13 cellular contexts compared by ENCODE assay signal in genomic region chr6:137487947-137488735, GRCh38. TPM values are rescaled to one million over a fixed set of nuclear protein-coding genes. Genes with fewer than 3 reads are reported as not detected.
DNase-seq lines count a peak whose midpoint lies in the region; ATAC-seq lines count a peak whose summit lies in the region.
"Had no signal": no experiment of that assay in that cellular context is flagged by ENCODE, and none has a peak within 500 bp of the region (broad histone marks: within the 10 kb centered on the region; RNA-seq: fewer than 3 reads in every experiment).

No MANE protein-coding gene starts in this region.

- peaks cover 0 to 2% of the 10 kb centered on the region in 2 donors for H3K36me3 Mint-ChIP-seq in activated T-cell treated with anti-CD3 and anti-CD28 coated beads, Interleukin-2, amount 50 U/mL, for 72 hours (ENCODE audit: insufficient read depth in 2 of 2)
- H3K36me3 Mint-ChIP-seq in stimulated activated naive CD8-positive, alpha-beta T cell treated with anti-CD3 and anti-CD28 coated beads, Interleukin-15, Interleukin-2, amounts not matched to agents 100 ng/mL and 50 ng/mL, for 24 hours (ENCODE audit: low read depth): peaks cover 4% of the 10 kb centered on the region

- H3K9me3 ChIP-seq in iPS-18a (ENCODE audit: control insufficient read depth, low read depth, low read length): no peaks in the 10 kb centered on the region
- H3K9me3 ChIP-seq: vagina had no signal

- H3K36me3 ChIP-seq in iPS-18a (ENCODE audit: control insufficient read depth, low read depth, low read length): no peaks in the 10 kb centered on the region
- H3K36me3 ChIP-seq: vagina had no signal

- H3K9me3 Mint-ChIP-seq in activated T-cell treated with anti-CD3 and anti-CD28 coated beads, Interleukin-2, amount 50 U/mL, for 72 hours: no peaks in the 10 kb centered on the region
- no peaks in the 10 kb centered on the region for H3K9me3 Mint-ChIP-seq in stimulated activated naive CD8-positive, alpha-beta T cell treated with anti-CD3 and anti-CD28 coated beads, Interleukin-15, Interleukin-2, amounts not matched to agents 100 ng/mL and 50 ng/mL, for 24 hours

- DNase-seq in activated CD4-positive, alpha-beta T cell treated with anti-CD3 and anti-CD28 coated beads for 48 hours: peak; percentile 49
- DNase-seq in activated CD4-positive, alpha-beta T cell treated with anti-CD3 and anti-CD28 coated beads for 4 hours: no peak
- peak; percentile 43 to 51 for DNase-seq in activated T-cell treated with anti-CD3 and anti-CD28 coated beads, Interleukin-2, amount 50 U/mL, for 72 hours
- DNase-seq in SHP77 treated with DMSO at 0.1 percent for 48 hours (lab: John Stamatoyannopoulos, UW) (no peak), NK-92 (lab: John Stamatoyannopoulos, UW; ENCODE audit: unreplicated experiment) (no peak)
- DNase-seq: cerebellar nuclear complex, NCI-H1105 had no signal

- no peak overlapping the region for H3K27ac Mint-ChIP-seq in activated T-cell treated with anti-CD3 and anti-CD28 coated beads, Interleukin-2, amount 50 U/mL, for 72 hours
- no peak overlapping the region for H3K27ac Mint-ChIP-seq in stimulated activated naive CD8-positive, alpha-beta T cell treated with anti-CD3 and anti-CD28 coated beads, Interleukin-15, Interleukin-2, amounts not matched to agents 100 ng/mL and 50 ng/mL, for 24 hours

- ATAC-seq in activated T-cell treated with anti-CD3 and anti-CD28 coated beads, Interleukin-2, amount 50 U/mL, for 72 hours (replicated peaks in 1 of 2): peak; percentile 59 to 65
- ATAC-seq in HG03196 (IDR thresholded peaks at IDR 0.05; ENCODE audit: unreplicated experiment): no peak

- H3K9ac ChIP-seq in iPS-18a (ENCODE audit: low read length): peak overlapping the region; percentile 15

- peaks cover 96% of the 10 kb centered on the region for H3K27me3 Mint-ChIP-seq in activated T-cell treated with anti-CD3 and anti-CD28 coated beads, Interleukin-2, amount 50 U/mL, for 72 hours (ENCODE audit: low read depth)
- peaks cover 94% of the 10 kb centered on the region for H3K27me3 Mint-ChIP-seq in stimulated activated naive CD8-positive, alpha-beta T cell treated with anti-CD3 and anti-CD28 coated beads, Interleukin-15, Interleukin-2, amounts not matched to agents 100 ng/mL and 50 ng/mL, for 24 hours

- H3K4me3 ChIP-seq in iPS-18a (ENCODE audit: low read length): peak overlapping the region; percentile 64

- H3K4me1 ChIP-seq in iPS-18a (ENCODE audit: control insufficient read depth, low read depth, low read length): peaks cover 47% of the 10 kb centered on the region

- peaks cover 53% of the 10 kb centered on the region for H3K4me1 Mint-ChIP-seq in activated T-cell treated with anti-CD3 and anti-CD28 coated beads, Interleukin-2, amount 50 U/mL, for 72 hours (ENCODE audit: low read depth)
- peaks cover 42% of the 10 kb centered on the region for H3K4me1 Mint-ChIP-seq in stimulated activated naive CD8-positive, alpha-beta T cell treated with anti-CD3 and anti-CD28 coated beads, Interleukin-15, Interleukin-2, amounts not matched to agents 100 ng/mL and 50 ng/mL, for 24 hours (ENCODE audit: low read depth)

- H3K27ac ChIP-seq in iPS-18a (ENCODE audit: low read length): no peak overlapping the region
- H3K27ac ChIP-seq: vagina had no signal

- H3K4me3 Mint-ChIP-seq in activated T-cell treated with anti-CD3 and anti-CD28 coated beads, Interleukin-2, amount 50 U/mL, for 72 hours: peak overlapping the region; percentile 81 to 82
- H3K4me3 Mint-ChIP-seq in stimulated activated naive CD8-positive, alpha-beta T cell treated with anti-CD3 and anti-CD28 coated beads, Interleukin-15, Interleukin-2, amounts not matched to agents 100 ng/mL and 50 ng/mL, for 24 hours: peak overlapping the region; percentile 69

- H3K27me3 ChIP-seq in iPS-18a (ENCODE audit: control insufficient read depth, insufficient read depth, low read length): peaks cover 100% of the 10 kb centered on the region

RNA-seq across cellular contexts. Expression of gene OLIG3, which starts 6.1 kb away (rescaled TPM):
- total RNA-seq in activated T-cell treated with anti-CD3 and anti-CD28 coated beads, Interleukin-2, amount 50 U/mL, for 72 hours: under 1 TPM; 0.35 to 0.41 TPM
- total RNA-seq: glomerular endothelial cell, myocyte, vagina had no signal

Comparison
In these comparisons a context has a peak if more than half of its experiments do, and no peak if none do; other contexts are left out.
1. DNase-seq: peak in activated CD4-positive, alpha-beta T cell treated with anti-CD3 and anti-CD28 coated beads for 48 hours (single experiment) and activated T-cell treated with anti-CD3 and anti-CD28 coated beads, Interleukin-2, amount 50 U/mL, for 72 hours (2 of 2); none in activated CD4-positive, alpha-beta T cell treated with anti-CD3 and anti-CD28 coated beads for 4 hours (0 of 2), SHP77 treated with DMSO at 0.1 percent for 48 hours (single experiment) and NK-92 (single experiment).